20 cellular contexts compared by ENCODE assay signal in the genomic region with DNA sequence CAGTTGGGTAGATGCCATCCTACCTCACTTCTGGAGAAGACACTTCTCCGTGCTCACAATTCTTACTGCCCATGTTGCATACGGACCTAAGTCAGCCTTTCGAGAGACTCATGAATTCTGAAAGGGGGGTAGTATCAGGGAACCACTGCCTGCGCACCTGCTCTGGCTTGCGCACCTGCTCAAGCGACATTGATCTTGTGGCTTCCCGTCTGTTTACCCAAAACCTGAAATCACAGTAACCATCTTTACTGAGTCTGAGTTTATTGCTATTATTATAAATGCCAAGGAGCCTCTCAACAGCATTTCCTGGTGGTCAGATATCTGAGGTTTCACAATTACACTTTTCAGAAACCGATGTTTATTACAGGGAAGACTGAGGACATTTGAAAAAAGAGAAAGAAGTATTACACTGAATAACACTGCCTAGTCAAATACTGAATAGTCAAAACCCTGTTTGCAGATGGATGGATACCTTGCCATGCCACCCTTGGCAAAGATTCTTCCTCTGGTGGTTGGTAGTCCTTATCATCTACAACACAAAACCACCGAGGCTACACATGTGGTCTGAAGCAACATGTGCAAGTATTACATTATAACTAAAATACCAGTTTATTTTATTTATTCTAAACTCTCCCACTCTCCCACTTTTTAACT.
DNase-seq lines count a peak whose midpoint lies in the region; ATAC-seq and TF ChIP-seq lines count a peak whose summit lies in the region.
"Had no signal": no experiment of that assay in that cellular context is flagged by ENCODE, and none has a peak within 500 bp of the region (broad histone marks: within the 10 kb centered on the region; RNA-seq: fewer than 3 reads in every experiment).

No MANE protein-coding gene starts in this region.

- peak; percentile 38 for DNase-seq in DND-41
- peak; percentile 67 for DNase-seq in NCI-H1436 (lab: John Stamatoyannopoulos, UW)
- peak; percentile 90 for DNase-seq in NCI-H510A treated with DMSO at 0.1 percent for 48 hours (lab: John Stamatoyannopoulos, UW)
- no peak for DNase-seq in left colon
- no peak for DNase-seq in hypothalamus (lab: John Stamatoyannopoulos, UW)
- DNase-seq in chondrocyte (ENCODE audit: low spot score) = no peak
- DNase-seq: activated CD4-positive, alpha-beta T cell treated with anti-CD3 and anti-CD28 coated beads, Interleukin-2, amount 50 U/mL, for 1 hour; activated gamma-delta T cell; CD8-positive, alpha-beta memory T cell; dorsolateral prefrontal cortex; foreskin melanocyte; GOT3; mesenchymal stem cell; naive thymus-derived CD4-positive, alpha-beta T cell; NCI-H1694 treated with DMSO at 0.1 percent for 48 hours; right lobe of liver; stimulated activated naive B cell treated with anti-CD40 and anti-IgM and Interleukin-4, amounts not matched to agents 10 μg/mL and 1 μg/mL and 100 μg/mL, for 72 hours had no signal

- no peak overlapping the region for H3K27ac ChIP-seq in DND-41 (ENCODE audit: low read length)
- H3K27ac ChIP-seq: dorsolateral prefrontal cortex, right lobe of liver, RWPE1 had no signal

- H3K27ac Mint-ChIP-seq in chondrocyte (ENCODE audit: unreplicated experiment) = no peak overlapping the region
- H3K27ac Mint-ChIP-seq: naive thymus-derived CD4-positive, alpha-beta T cell; stimulated activated naive B cell treated with anti-CD40 and anti-IgM and Interleukin-4, amounts not matched to agents 10 μg/mL and 1 μg/mL and 100 μg/mL, for 72 hours had no signal

- peaks cover 7% of the 10 kb centered on the region for H3K4me1 Mint-ChIP-seq in chondrocyte (ENCODE audit: low read depth)
- H3K4me1 Mint-ChIP-seq: stimulated activated naive B cell treated with anti-CD40 and anti-IgM and Interleukin-4, amounts not matched to agents 10 μg/mL and 1 μg/mL and 100 μg/mL, for 72 hours had no signal

- TF ChIP-seq CTCF in DND-41 (IDR thresholded peaks at IDR 0.05; ENCODE audit: borderline replicate concordance, extremely low read depth, low read length, poor library complexity, severe bottlenecking) (no peak), chondrocyte (IDR thresholded peaks at IDR 0.05) (no peak)

- H3K9ac ChIP-seq in DND-41 (ENCODE audit: low read depth, low read length) = no peak overlapping the region

- peaks cover 9% of the 10 kb centered on the region for H3K36me3 Mint-ChIP-seq in chondrocyte (ENCODE audit: low read depth)
- H3K36me3 Mint-ChIP-seq: naive thymus-derived CD4-positive, alpha-beta T cell; stimulated activated naive B cell treated with anti-CD40 and anti-IgM and Interleukin-4, amounts not matched to agents 10 μg/mL and 1 μg/mL and 100 μg/mL, for 72 hours had no signal

- no peaks in the 10 kb centered on the region for H3K9me3 Mint-ChIP-seq in chondrocyte (ENCODE audit: low read depth)
- H3K9me3 Mint-ChIP-seq: CD8-positive, alpha-beta memory T cell; naive thymus-derived CD4-positive, alpha-beta T cell had no signal

- H4K20me1 ChIP-seq in DND-41 (ENCODE audit: insufficient read depth, low read length) = no peaks in the 10 kb centered on the region

- H3K27me3 ChIP-seq in DND-41 (ENCODE audit: insufficient read depth, low read length, poor library complexity) = no peaks in the 10 kb centered on the region
- H3K27me3 ChIP-seq: dorsolateral prefrontal cortex, right lobe of liver had no signal

- no peak overlapping the region for H3K4me2 ChIP-seq in DND-41 (ENCODE audit: insufficient read depth, low read length)

- ATAC-seq in DND-41 (ENCODE audit: insufficient read depth, low read depth) (peak; percentile 75), left colon (peak; percentile 57), GM18870 (IDR thresholded peaks at IDR 0.05; ENCODE audit: unreplicated experiment) (no peak)
- ATAC-seq: K562; naive thymus-derived CD4-positive, alpha-beta T cell; right lobe of liver; stimulated activated naive B cell treated with anti-CD40 and anti-IgM and Interleukin-4, amounts not matched to agents 10 μg/mL and 1 μg/mL and 100 μg/mL, for 72 hours had no signal

- H3K79me2 ChIP-seq in DND-41 (ENCODE audit: insufficient read depth, low read length) = no peaks in the 10 kb centered on the region

- no peak overlapping the region for H3K4me3 Mint-ChIP-seq in chondrocyte (ENCODE audit: unreplicated experiment)
- H3K4me3 Mint-ChIP-seq: CD8-positive, alpha-beta memory T cell; naive thymus-derived CD4-positive, alpha-beta T cell; stimulated activated naive B cell treated with anti-CD40 and anti-IgM and Interleukin-4, amounts not matched to agents 10 μg/mL and 1 μg/mL and 100 μg/mL, for 72 hours had no signal

- H3K27me3 Mint-ChIP-seq in chondrocyte (ENCODE audit: low read depth) = no peaks in the 10 kb centered on the region
- H3K27me3 Mint-ChIP-seq: stimulated activated naive B cell treated with anti-CD40 and anti-IgM and Interleukin-4, amounts not matched to agents 10 μg/mL and 1 μg/mL and 100 μg/mL, for 72 hours had no signal

- H3K4me3 ChIP-seq in DND-41 (ENCODE audit: low read depth in 1 of 2, low read length in 2 of 2) = no peak overlapping the region
- H3K4me3 ChIP-seq: dorsolateral prefrontal cortex, K562, right lobe of liver had no signal

- H3K36me3 ChIP-seq in DND-41 (ENCODE audit: insufficient read depth, low read length) = peaks cover 23% of the 10 kb centered on the region; the same call in 1 of the 2 replicates

- H2AFZ ChIP-seq in DND-41 (ENCODE audit: low read depth, low read length) = no peak overlapping the region

- intact Hi-C loops in left colon (cut with DNase I, micrococcal nuclease) = no loop called here

- H3K9me3 ChIP-seq in DND-41 (ENCODE audit: insufficient read depth, low read length, severe bottlenecking) = no peaks in the 10 kb centered on the region
- H3K9me3 ChIP-seq: right lobe of liver had no signal

- H3K4me1 ChIP-seq in DND-41 (ENCODE audit: insufficient read depth, low read length) = peaks cover 15% of the 10 kb centered on the region
- H3K4me1 ChIP-seq: right lobe of liver had no signal

Comparison
In these comparisons a context has a peak if more than half of its experiments do, and no peak if none do; other contexts are left out.
1. DNase-seq: peak in DND-41 (single experiment), NCI-H1436 (single experiment) and NCI-H510A treated with DMSO at 0.1 percent for 48 hours (single experiment); none in left colon (0 of 2), hypothalamus (0 of 51) and chondrocyte (single experiment).